10 cellular contexts compared by ENCODE assay signal in the genomic region with DNA sequence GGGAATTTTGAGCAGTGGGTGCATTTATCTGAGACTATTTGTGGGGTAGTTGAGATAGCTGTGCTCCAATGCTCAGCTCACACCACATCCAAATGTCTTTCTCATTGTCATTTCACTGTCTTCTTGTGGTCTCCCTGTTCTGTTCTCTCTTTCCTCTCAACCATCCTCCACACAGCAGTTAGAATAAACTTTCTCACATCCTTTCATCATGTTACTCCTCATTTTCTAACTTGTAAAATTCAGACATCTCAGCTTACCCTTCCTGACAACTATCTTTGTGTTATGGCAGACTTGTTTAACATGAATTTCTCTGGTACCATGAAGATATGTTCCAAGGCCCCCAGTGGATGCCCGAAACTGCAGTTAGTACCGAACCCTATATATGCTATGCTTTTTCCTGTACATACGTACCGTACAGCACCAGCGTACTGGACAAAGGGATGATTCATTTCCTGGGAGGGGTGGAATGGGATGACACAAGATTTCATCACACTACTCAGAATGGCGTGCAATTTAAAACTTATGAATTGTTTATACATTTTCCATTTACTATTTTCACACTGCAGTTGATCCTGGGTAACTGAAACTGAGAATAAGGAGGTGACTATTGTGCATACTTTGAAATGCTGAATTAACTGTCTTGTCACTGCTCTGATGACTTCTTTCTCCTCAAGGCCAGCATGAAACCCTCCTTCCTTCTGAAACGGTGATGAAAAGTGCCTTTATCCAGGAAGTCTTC.
A peak's percentile ranks its signal among the peaks of the same experiment; 100 is the strongest.
DNase-seq lines count a peak whose midpoint lies in the region; ATAC-seq and TF ChIP-seq lines count a peak whose summit lies in the region.
"Had no signal": no experiment of that assay in that cellular context is flagged by ENCODE, and none has a peak within 500 bp of the region (broad histone marks: within the 10 kb centered on the region; RNA-seq: fewer than 3 reads in every experiment).

No MANE protein-coding gene starts in this region.

- peaks cover 24% of the 10 kb centered on the region for H3K9me3 Mint-ChIP-seq in activated CD4-positive, alpha-beta T cell treated with anti-CD3 and anti-CD28 coated beads, Interleukin-2, amount 10 ng/mL, durations not matched to agents 7 days and 5 days

- peak overlapping the region; percentile 74 to 95 for H4K8ac ChIP-seq in IMR-90 (ENCODE audit: low read depth in 2 of 2, low read length in 2 of 2)

- H3K27me3 Mint-ChIP-seq in activated CD4-positive, alpha-beta T cell treated with anti-CD3 and anti-CD28 coated beads, Interleukin-2, amount 10 ng/mL, durations not matched to agents 7 days and 5 days = no peaks in the 10 kb centered on the region
- H3K27me3 Mint-ChIP-seq: stimulated activated naive B cell treated with anti-CD40 and anti-IgM and Interleukin-4, amounts not matched to agents 10 μg/mL and 1 μg/mL and 100 μg/mL, for 72 hours had no signal

- peak overlapping the region; percentile 99 for H3K23ac ChIP-seq in IMR-90 (ENCODE audit: low read depth, low read length)

- peak overlapping the region; percentile 96 for H3K14ac ChIP-seq in IMR-90 (replicated peaks; ENCODE audit: low read depth, low read length)

- peaks cover 7 to 41% of the 10 kb centered on the region in 2 experiments for H3K79me1 ChIP-seq in IMR-90 (ENCODE audit: low read depth in 1 of 2, low read length in 2 of 2)

- in situ Hi-C loops in IMR-90 (cut with MboI; ENCODE audit: low sequenced_read_pairs) = loop anchor here (10.0 kb wide), 1 partner anchor 175 kb away; a partner anchor contains a TSS

- no peak for TF ChIP-seq RAD21 in IMR-90 (IDR thresholded peaks at IDR 0.05; ENCODE audit: low read length)

- H2BK120ac ChIP-seq in IMR-90 (ENCODE audit: low read depth, low read length) = peak overlapping the region; percentile 96

- H3K27ac Mint-ChIP-seq in activated CD4-positive, alpha-beta T cell treated with anti-CD3 and anti-CD28 coated beads, Interleukin-2, amount 10 ng/mL, durations not matched to agents 7 days and 5 days = peak overlapping the region; percentile 87
- H3K27ac Mint-ChIP-seq: stimulated activated naive B cell treated with anti-CD40 and anti-IgM and Interleukin-4, amounts not matched to agents 10 μg/mL and 1 μg/mL and 100 μg/mL, for 72 hours had no signal

- TF ChIP-seq CTCF in IMR-90 (conservative IDR thresholded peaks at IDR 0.05; ENCODE audit: low read depth, low read length) (no peak), vagina (IDR thresholded peaks at IDR 0.05) (no peak), gastroesophageal sphincter (IDR thresholded peaks at IDR 0.05) (no peak)

- TF ChIP-seq POLR2A in IMR-90 (IDR thresholded peaks at IDR 0.05; ENCODE audit: low read depth, low read length) (peak; percentile 74), vagina (IDR thresholded peaks at IDR 0.05) (no peak), gastroesophageal sphincter (IDR thresholded peaks at IDR 0.05) (no peak)

- TSS peak; percentile 99 for BruUV-seq in IMR-90 (replicated peaks; lab: Mats Ljungman, UMichigan)

- ATAC-seq in IMR-90 (ENCODE audit: low read depth) (peak; percentile 68), GM18870 (IDR thresholded peaks at IDR 0.05; ENCODE audit: unreplicated experiment) (no peak), gastroesophageal sphincter (no peak)
- ATAC-seq: stimulated activated naive B cell treated with anti-CD40 and anti-IgM and Interleukin-4, amounts not matched to agents 10 μg/mL and 1 μg/mL and 100 μg/mL, for 72 hours had no signal

- peak overlapping the region; percentile 95 for H4K91ac ChIP-seq in IMR-90 (ENCODE audit: insufficient read depth, low read depth, low read length)

- TF ChIP-seq EP300 in gastroesophageal sphincter (IDR thresholded peaks at IDR 0.05) = no peak

- dilution Hi-C loops in IMR-90 (cut with HindIII; ENCODE audit: low sequenced_read_pairs, unreplicated experiment) = no loop called here

- intact Hi-C loops in IMR-90 (cut with micrococcal nuclease) (loop anchor here (1.0 to 2.0 kb wide), 2 partner anchors 25 to 177 kb away; a partner anchor contains a TSS), vagina (cut with DNase I) (no loop called here)

- no peaks in the 10 kb centered on the region for H4K20me1 ChIP-seq in IMR-90 (ENCODE audit: insufficient read depth, low read length)

- peak overlapping the region; percentile 75 for H3K4me2 ChIP-seq in IMR-90 (ENCODE audit: low read depth, low read length)

- peak overlapping the region; percentile 97 for H3K56ac ChIP-seq in IMR-90 (ENCODE audit: extremely low read depth, insufficient read depth, low read length)

- H3K4me3 ChIP-seq in IMR-90 (ENCODE audit: insufficient read depth, low read depth, low read length) = peak overlapping the region; percentile 22; the same call in 1 of the 2 replicates
- no peak overlapping the region for H3K4me3 ChIP-seq in vagina
- no peak overlapping the region for H3K4me3 ChIP-seq in gastroesophageal sphincter

- peak overlapping the region; percentile 96 for H2BK20ac ChIP-seq in IMR-90 (ENCODE audit: low read depth, low read length)

- H3K4ac ChIP-seq in IMR-90 (ENCODE audit: low read depth, low read length) = peak overlapping the region; percentile 96

- H2AK9ac ChIP-seq in IMR-90 (replicated peaks; ENCODE audit: low read depth, low read length, poor library complexity) = peak overlapping the region; percentile 50

- peak overlapping the region; percentile 99 for H2BK5ac ChIP-seq in IMR-90 (ENCODE audit: low read depth, low read length, poor library complexity, severe bottlenecking)

- H3K27ac ChIP-seq in IMR-90 (ENCODE audit: insufficient read depth, low read length) = peak overlapping the region; percentile 87
- no peak overlapping the region for H3K27ac ChIP-seq in vagina
- H3K27ac ChIP-seq in gastroesophageal sphincter = no peak overlapping the region

- H3K18ac ChIP-seq in IMR-90 (ENCODE audit: low read depth, low read length) = peak overlapping the region; percentile 99

- POLR2A ChIA-PET in IMR-90 (lab: Charles Lee; ENCODE audit: unreplicated experiment) = interaction anchor here (0.7 kb wide), 1 partner anchor 148 kb away, joined by 3 read pairs; no protein-coding TSS in a partner anchor
- POLR2A ChIA-PET in activated CD4-positive, alpha-beta T cell treated with anti-CD3 and anti-CD28 coated beads, Interleukin-2, amount 10 ng/mL, durations not matched to agents 7 days and 5 days (lab: Charles Lee) = interaction anchor here (0.7 to 1.7 kb wide), 2 partner anchors 26 to 577 kb away, joined by 5 to 9 read pairs; no protein-coding TSS in a partner anchor

- H3K36me3 ChIP-seq in IMR-90 (ENCODE audit: control insufficient read depth, insufficient read depth, low read length) = no peaks in the 10 kb centered on the region
- H3K36me3 ChIP-seq in vagina = no peaks in the 10 kb centered on the region
- no peaks in the 10 kb centered on the region for H3K36me3 ChIP-seq in gastroesophageal sphincter

- H3K4me1 ChIP-seq in IMR-90 (ENCODE audit: control insufficient read depth, insufficient read depth, low read length) (peaks cover 23% of the 10 kb centered on the region), vagina (peaks cover 35% of the 10 kb centered on the region), gastroesophageal sphincter (peaks cover 0 to 17% (median 0%) of the 10 kb centered on the region in 3 donors)

- peak overlapping the region; percentile 91 for H2BK15ac ChIP-seq in IMR-90 (ENCODE audit: low read depth, low read length)

- peak overlapping the region; percentile 88 for H4K5ac ChIP-seq in IMR-90 (ENCODE audit: low read depth, low read length)

- H3K27me3 ChIP-seq in IMR-90 (ENCODE audit: control insufficient read depth, insufficient read depth, low read length) (no peaks in the 10 kb centered on the region), vagina (no peaks in the 10 kb centered on the region), gastroesophageal sphincter (no peaks in the 10 kb centered on the region)

- CTCF ChIA-PET in IMR-90 (lab: Yijun Ruan, JAX) = interaction anchor here (0.6 to 1.5 kb wide), 2 partner anchors 15 to 542 kb away, joined by 3 to 4 read pairs; no protein-coding TSS in a partner anchor
- CTCF ChIA-PET in activated CD4-positive, alpha-beta T cell treated with anti-CD3 and anti-CD28 coated beads, Interleukin-2, amount 10 ng/mL, durations not matched to agents 7 days and 5 days (lab: Charles Lee) = interaction anchor here (0.6 to 2.1 kb wide), 2 partner anchors 26 to 78 kb away, joined by 6 to 8 read pairs; no protein-coding TSS in a partner anchor

- peaks cover 56% of the 10 kb centered on the region for H3K4me1 Mint-ChIP-seq in activated CD4-positive, alpha-beta T cell treated with anti-CD3 and anti-CD28 coated beads, Interleukin-2, amount 10 ng/mL, durations not matched to agents 7 days and 5 days

- H3K9ac ChIP-seq in IMR-90 (ENCODE audit: low read depth, low read length) = peak overlapping the region; percentile 63

- DNase-seq in A172 (ENCODE audit: low spot score) (peak; percentile 86), IMR-90 (peak; percentile 97), fibroblast of peridontal ligament (ENCODE audit: extremely low read depth) (peak; percentile 93), NCI-H2029 (lab: John Stamatoyannopoulos, UW) (no peak), vagina (ENCODE audit: extremely low spot score in 2 of 2) (no peak)
- peak; percentile 35 for DNase-seq in activated CD4-positive, alpha-beta T cell treated with anti-CD3 and anti-CD28 coated beads, Interleukin-2, amount 10 ng/mL, durations not matched to agents 7 days and 5 days
- DNase-seq: DMS79; stimulated activated naive B cell treated with anti-CD40 and anti-IgM and Interleukin-4, amounts not matched to agents 10 μg/mL and 1 μg/mL and 100 μg/mL, for 72 hours had no signal

- peak overlapping the region; percentile 90 for H2AK5ac ChIP-seq in IMR-90 (ENCODE audit: low read depth, low read length)

- H3K9me1 ChIP-seq in IMR-90 (ENCODE audit: insufficient read depth, low read length) = peaks cover 8% of the 10 kb centered on the region

- H3K36me3 Mint-ChIP-seq in activated CD4-positive, alpha-beta T cell treated with anti-CD3 and anti-CD28 coated beads, Interleukin-2, amount 10 ng/mL, durations not matched to agents 7 days and 5 days (ENCODE audit: low read depth) = peaks cover 31% of the 10 kb centered on the region

- 0% methylated on average over 1 of the region's 7 CpGs; no CpG with 5 or more reads in 1 of the 2 experiments for WGBS in IMR-90 (ENCODE audit: extremely low coverage in 2 of 2, insufficient read length in 1 of 2), 2 experiments
- WGBS in gastroesophageal sphincter (ENCODE audit: low coverage in 1 of 2), 2 donors = 86% methylated on average over 7 of the region's 7 CpGs

- H3K9me3 ChIP-seq in IMR-90 (ENCODE audit: control insufficient read depth, insufficient read depth, low read length) = no peaks in the 10 kb centered on the region
- H3K9me3 ChIP-seq in vagina = no peaks in the 10 kb centered on the region
- H3K9me3 ChIP-seq in gastroesophageal sphincter = no peaks in the 10 kb centered on the region

- H2AFZ ChIP-seq in IMR-90 (replicated peaks; ENCODE audit: low read length, poor library complexity) = peak overlapping the region; percentile 2

- peak overlapping the region; percentile 46 for H3K4me3 Mint-ChIP-seq in activated CD4-positive, alpha-beta T cell treated with anti-CD3 and anti-CD28 coated beads, Interleukin-2, amount 10 ng/mL, durations not matched to agents 7 days and 5 days
- H3K4me3 Mint-ChIP-seq: stimulated activated naive B cell treated with anti-CD40 and anti-IgM and Interleukin-4, amounts not matched to agents 10 μg/mL and 1 μg/mL and 100 μg/mL, for 72 hours had no signal

TF ChIP-seq in IMR-90, 13 proteins besides CTCF, POLR2A, EP300 and RAD21 (continues in another document):
- peak; percentile 12; the same call in 1 of the 2 replicates for TF ChIP-seq NFE2L2 (IDR thresholded peaks at IDR 0.05; ENCODE audit: low read depth, low read length)

Comparison
In these comparisons a context has a peak if more than half of its experiments do, and no peak if none do; other contexts are left out.
1. DNase-seq: peak in A172 (single experiment), IMR-90 (single experiment), activated CD4-positive, alpha-beta T cell treated with anti-CD3 and anti-CD28 coated beads, Interleukin-2, amount 10 ng/mL, durations not matched to agents 7 days and 5 days (single experiment) and fibroblast of peridontal ligament (single experiment); none in NCI-H2029 (single experiment) and vagina (0 of 2).